8 cellular contexts compared by ENCODE assay signal in genomic region chr11:102111787-102112653, GRCh38. TPM values are rescaled to one million over a fixed set of nuclear protein-coding genes. Genes with fewer than 3 reads are reported as not detected.
DNase-seq lines count a peak whose midpoint lies in the region; ATAC-seq and TF ChIP-seq lines count a peak whose summit lies in the region.

No MANE protein-coding gene starts in this region.

- ATAC-seq in naive B cell (ENCODE audit: low read depth in 2 of 2) = no peak

- intact Hi-C loops in activated CD4-positive, alpha-beta T cell treated with anti-CD3 and anti-CD28 coated beads, Interleukin-2, amount 10 ng/mL, durations not matched to agents 24 days and 14 days (cut with micrococcal nuclease) = loop anchor here (2.0 to 10.0 kb wide), 2 partner anchors 153 to 197 kb away; partner anchors contain the start of gene CEP126
- intact Hi-C loops in esophagus muscularis mucosa (cut with DNase I) = loop anchor here (5.0 to 10.0 kb wide), 3 partner anchors 63 to 155 kb away; no protein-coding TSS in a partner anchor

- TF ChIP-seq EP300 in esophagus muscularis mucosa (IDR thresholded peaks at IDR 0.05) = no peak

- H3K9me3 Mint-ChIP-seq in activated CD4-positive, alpha-beta T cell treated with anti-CD3 and anti-CD28 coated beads, Interleukin-2, amount 10 ng/mL, durations not matched to agents 24 days and 14 days = peaks cover 2% of the 10 kb centered on the region
- H3K9me3 Mint-ChIP-seq in naive B cell = peaks cover 0 to 8% (median 0%) of the 10 kb centered on the region in 7 donors

- H3K4me3 ChIP-seq in esophagus muscularis mucosa = peak overlapping the region; percentile 65 to 95 (median 94)

- peaks cover 2% of the 10 kb centered on the region for H3K36me3 Mint-ChIP-seq in activated CD4-positive, alpha-beta T cell treated with anti-CD3 and anti-CD28 coated beads, Interleukin-2, amount 10 ng/mL, durations not matched to agents 24 days and 14 days (ENCODE audit: low read depth)
- peaks cover 0 to 8% of the 10 kb centered on the region in 2 donors for H3K36me3 Mint-ChIP-seq in naive B cell

- H3K27ac ChIP-seq in esophagus muscularis mucosa (replicated peaks in 1 of 4) = peak overlapping the region; percentile 94 to 99 (median 98)

- peak; percentile 23 for DNase-seq in activated T-cell treated with anti-CD3 and anti-CD28 coated beads, Interleukin-2, amount 50 U/mL, for 1 hour
- DNase-seq in activated T-cell treated with anti-CD3 and anti-CD28 coated beads for 4 hours = no peak
- DNase-seq in activated CD4-positive, alpha-beta T cell treated with anti-CD3 and anti-CD28 coated beads, Interleukin-2, amount 10 ng/mL, durations not matched to agents 24 days and 14 days = peak; percentile 64
- DNase-seq in esophagus muscularis mucosa (ENCODE audit: extremely low spot score) = no peak
- no peak for DNase-seq in naive B cell
- DNase-seq in NCI-H82 treated with DMSO at 0.1 percent for 48 hours (lab: John Stamatoyannopoulos, UW; ENCODE audit: unreplicated experiment) = no peak
- DNase-seq in activated CD8-positive, alpha-beta memory T cell treated with anti-CD3 and anti-CD28 coated beads for 24 hours = no peak
- no peak for DNase-seq in NCI-H345 (lab: John Stamatoyannopoulos, UW)

- no peaks in the 10 kb centered on the region for H3K27me3 ChIP-seq in esophagus muscularis mucosa

- TF ChIP-seq CTCF in esophagus muscularis mucosa (IDR thresholded peaks at IDR 0.05) = no peak

- H3K4me1 ChIP-seq in esophagus muscularis mucosa = peaks cover 38 to 58% (median 56%) of the 10 kb centered on the region in 4 donors

- H3K27ac Mint-ChIP-seq in activated CD4-positive, alpha-beta T cell treated with anti-CD3 and anti-CD28 coated beads, Interleukin-2, amount 10 ng/mL, durations not matched to agents 24 days and 14 days = no peak overlapping the region
- no peak overlapping the region for H3K27ac Mint-ChIP-seq in naive B cell

- peak overlapping the region; percentile 75 for H3K4me3 Mint-ChIP-seq in activated CD4-positive, alpha-beta T cell treated with anti-CD3 and anti-CD28 coated beads, Interleukin-2, amount 10 ng/mL, durations not matched to agents 24 days and 14 days
- peak overlapping the region; percentile 69 to 97 (median 84) for H3K4me3 Mint-ChIP-seq in naive B cell

- H3K9me3 ChIP-seq in esophagus muscularis mucosa = no peaks in the 10 kb centered on the region

- peaks cover 66% of the 10 kb centered on the region for H3K27me3 Mint-ChIP-seq in activated CD4-positive, alpha-beta T cell treated with anti-CD3 and anti-CD28 coated beads, Interleukin-2, amount 10 ng/mL, durations not matched to agents 24 days and 14 days
- peaks cover 57 to 67% (median 60%) of the 10 kb centered on the region in 3 donors for H3K27me3 Mint-ChIP-seq in naive B cell

- WGBS in esophagus muscularis mucosa = 5% methylated on average over 23 of the region's 23 CpGs

- TF ChIP-seq POLR2A in esophagus muscularis mucosa (IDR thresholded peaks at IDR 0.05; ENCODE audit: low read depth) = no peak

- peaks cover 0 to 7% (median 0%) of the 10 kb centered on the region in 4 donors for H3K36me3 ChIP-seq in esophagus muscularis mucosa

- H3K4me1 Mint-ChIP-seq in activated CD4-positive, alpha-beta T cell treated with anti-CD3 and anti-CD28 coated beads, Interleukin-2, amount 10 ng/mL, durations not matched to agents 24 days and 14 days = peaks cover 8% of the 10 kb centered on the region
- H3K4me1 Mint-ChIP-seq in naive B cell = peaks cover 4 to 20% (median 16%) of the 10 kb centered on the region in 3 donors

RNA-seq across cellular contexts. Expression of gene YAP1, which starts 1.8 kb away (rescaled TPM):
- total RNA-seq in activated CD4-positive, alpha-beta T cell treated with anti-CD3 and anti-CD28 coated beads, Interleukin-2, amount 10 ng/mL, durations not matched to agents 24 days and 14 days = not detected in 2 replicates
- total RNA-seq in esophagus muscularis mucosa = 100 to 1,000 TPM; 220 to 343 (median 275) TPM
- polyA plus RNA-seq in naive B cell (ENCODE audit: low read depth in 6 of 6) = not detected

Comparison
In these comparisons a context has a peak if more than half of its experiments do, and no peak if none do; other contexts are left out.
1. DNase-seq: peak in activated T-cell treated with anti-CD3 and anti-CD28 coated beads, Interleukin-2, amount 50 U/mL, for 1 hour (single experiment) and activated CD4-positive, alpha-beta T cell treated with anti-CD3 and anti-CD28 coated beads, Interleukin-2, amount 10 ng/mL, durations not matched to agents 24 days and 14 days (single experiment); none in activated T-cell treated with anti-CD3 and anti-CD28 coated beads for 4 hours (single experiment), esophagus muscularis mucosa (single experiment), naive B cell (single experiment), NCI-H82 treated with DMSO at 0.1 percent for 48 hours (single experiment), activated CD8-positive, alpha-beta memory T cell treated with anti-CD3 and anti-CD28 coated beads for 24 hours (single experiment) and NCI-H345 (single experiment).
2. RNA of gene YAP1, which starts 1.8 kb away (total RNA-seq): 220 to 343 TPM in esophagus muscularis mucosa; not detected in activated CD4-positive, alpha-beta T cell treated with anti-CD3 and anti-CD28 coated beads, Interleukin-2, amount 10 ng/mL, durations not matched to agents 24 days and 14 days; every median in the first group is over 100 times any median in the second.